14 cellular contexts compared by ENCODE assay signal in genomic region chr4:182764137-182764536, GRCh38.
"Had no signal": no experiment of that assay in that cellular context is flagged by ENCODE, and none has a peak within 500 bp of the region (broad histone marks: within the 10 kb centered on the region; RNA-seq: fewer than 3 reads in every experiment).

No MANE protein-coding gene starts in this region.

- DNase-seq: activated CD4-positive, alpha-beta T cell treated with anti-CD3 and anti-CD28 coated beads, Interleukin-2, amount 50 U/mL, for 4 hours; activated T-cell treated with anti-CD3 and anti-CD28 coated beads, Interleukin-2, amount 50 U/mL, for 1 hour; amniotic stem cell; brain microvascular endothelial cell; cerebellar nuclear complex; esophagus squamous epithelium; foreskin melanocyte; head of caudate nucleus; sigmoid colon; stimulated activated CD4-positive, alpha-beta T cell treated with anti-CD3 and anti-CD28 coated beads, Interleukin-2, amount 100 ng/mL, for 48 hours; stimulated activated naive CD4-positive, alpha-beta T cell treated with Interleukin-2 at 50 U/mL for 16 hours; upper lobe of left lung had no signal

- ATAC-seq: left lobe of liver had no signal

- H3K4me3 ChIP-seq: esophagus squamous epithelium, sigmoid colon, suprapubic skin, upper lobe of left lung had no signal
